In genomic region chr2:204727368-204727767, GRCh38 we compare ENCODE assay signal across 25 cellular contexts.
"Had no signal": no experiment of that assay in that cellular context is flagged by ENCODE, and none has a peak within 500 bp of the region (broad histone marks: within the 10 kb centered on the region; RNA-seq: fewer than 3 reads in every experiment).

No MANE protein-coding gene starts in this region.

- DNase-seq: activated CD4-positive, alpha-beta memory T cell treated with anti-CD3 and anti-CD28 coated beads for 36 hours; activated CD4-positive, alpha-beta T cell treated with anti-CD3 and anti-CD28 coated beads for 48 hours; activated CD8-positive, alpha-beta memory T cell treated with anti-CD3 and anti-CD28 coated beads, Interleukin-2, amount 50 U/mL, for 4 hours; activated gamma-delta T cell treated with Interleukin-2 at 50 U/mL for 16 hours; activated naive CD4-positive, alpha-beta T cell treated with anti-CD3 and anti-CD28 coated beads, Interleukin-2, amount 50 U/mL, for 16 hours; activated T-cell treated with anti-CD3 and anti-CD28 coated beads, Interleukin-2, amount 50 U/mL, for 24 hours; amniotic stem cell; colonic mucosa; dorsolateral prefrontal cortex; effector memory CD4-positive, alpha-beta T cell; erythroblast; hippocampal formation; natural killer cell; ovary; right lobe of liver; stimulated activated CD4-positive, alpha-beta T cell treated with anti-CD3 and anti-CD28 coated beads, Interleukin-12 subunit alpha, Interleukin-12 subunit beta, amount 100 ng/mL, for 4 hours; stimulated activated CD4-positive, alpha-beta T cell treated with anti-CD3 and anti-CD28 coated beads, Interleukin-4, amount 100 ng/mL, for 1 hour; stimulated activated naive CD8-positive, alpha-beta T cell treated with anti-CD3 and anti-CD28 coated beads, Interleukin-15, Interleukin-2, amounts not matched to agents 100 U/mL and 50 U/mL, for 24 hours; testis; transverse colon had no signal

- H3K4me1 Mint-ChIP-seq: memory B cell, natural killer cell had no signal

- H3K36me3 Mint-ChIP-seq: activated CD4-positive, alpha-beta memory T cell treated with anti-CD3 and anti-CD28 coated beads for 36 hours; memory B cell; natural killer cell had no signal

- H3K27me3 Mint-ChIP-seq: progenitor cell of endocrine pancreas had no signal

- H3K9me3 ChIP-seq: colonic mucosa, gastroesophageal sphincter, neutrophil, ovary, right lobe of liver, testis, transverse colon had no signal

- H3K9me3 Mint-ChIP-seq: activated CD4-positive, alpha-beta memory T cell treated with anti-CD3 and anti-CD28 coated beads for 36 hours; activated T-cell treated with anti-CD3 and anti-CD28 coated beads, Interleukin-2, amount 50 U/mL, for 24 hours; memory B cell; natural killer cell had no signal

- H3K36me3 ChIP-seq: colonic mucosa, gastroesophageal sphincter, neutrophil, ovary, right lobe of liver, transverse colon had no signal

- ATAC-seq: gastroesophageal sphincter; natural killer cell; right lobe of liver; stimulated activated naive CD8-positive, alpha-beta T cell treated with anti-CD3 and anti-CD28 coated beads, Interleukin-15, Interleukin-2, amounts not matched to agents 100 U/mL and 50 U/mL, for 24 hours had no signal

- H3K4me3 ChIP-seq: colonic mucosa, dorsolateral prefrontal cortex, gastroesophageal sphincter, ovary, right lobe of liver, skin epidermis, testis, transverse colon had no signal

- H3K4me3 Mint-ChIP-seq: activated CD4-positive, alpha-beta memory T cell treated with anti-CD3 and anti-CD28 coated beads for 36 hours; activated T-cell treated with anti-CD3 and anti-CD28 coated beads, Interleukin-2, amount 50 U/mL, for 24 hours; memory B cell; natural killer cell had no signal

- H3K27ac Mint-ChIP-seq: activated CD4-positive, alpha-beta memory T cell treated with anti-CD3 and anti-CD28 coated beads for 36 hours; activated T-cell treated with anti-CD3 and anti-CD28 coated beads, Interleukin-2, amount 50 U/mL, for 24 hours; memory B cell; natural killer cell; progenitor cell of endocrine pancreas had no signal

- H3K4me1 ChIP-seq: right lobe of liver, transverse colon had no signal

- H3K27me3 ChIP-seq: colonic mucosa, dorsolateral prefrontal cortex, gastroesophageal sphincter, neutrophil, ovary, right lobe of liver, testis, transverse colon had no signal
